Comparison of ENCODE assay signal across 9 cellular contexts in the genomic region with DNA sequence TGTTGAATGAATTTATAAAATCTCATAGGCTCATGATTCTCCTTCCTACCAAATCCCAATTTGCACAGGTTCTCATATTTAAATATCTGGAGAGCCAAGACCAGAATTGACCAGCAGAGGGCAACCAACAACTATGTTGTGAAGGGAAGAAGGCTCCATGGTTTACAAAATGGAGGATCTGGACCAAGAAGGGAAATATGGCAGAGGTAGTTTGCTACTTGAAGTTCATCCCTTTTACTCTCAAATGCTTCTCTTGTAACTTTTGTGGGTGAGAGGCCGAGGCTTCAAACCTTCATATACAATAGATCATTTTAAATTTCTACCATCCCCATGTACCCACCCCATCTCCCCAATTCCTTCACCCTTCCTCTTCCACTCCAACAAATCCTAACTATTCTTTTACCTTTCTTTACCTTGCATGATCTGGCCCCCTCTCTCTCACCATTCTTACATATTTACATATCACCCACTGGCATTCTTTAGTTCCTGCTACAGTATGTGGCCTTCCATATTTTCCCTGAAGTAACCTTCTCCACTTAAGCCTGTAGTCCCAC. TPM values are rescaled to one million over a fixed set of nuclear protein-coding genes. Genes with fewer than 3 reads are reported as not detected.
DNase-seq lines count a peak whose midpoint lies in the region; ATAC-seq lines count a peak whose summit lies in the region.
"Had no signal": no experiment of that assay in that cellular context is flagged by ENCODE, and none has a peak within 500 bp of the region (broad histone marks: within the 10 kb centered on the region; RNA-seq: fewer than 3 reads in every experiment).

No MANE protein-coding gene starts in this region.

- peaks cover 0 to 20% of the 10 kb centered on the region in 2 donors for H3K36me3 Mint-ChIP-seq in CD4-positive, alpha-beta memory T cell
- H3K36me3 Mint-ChIP-seq in activated CD4-positive, alpha-beta T cell treated with anti-CD3 and anti-CD28 coated beads, Interleukin-2, amount 10 ng/mL, durations not matched to agents 7 days and 5 days (ENCODE audit: low read depth): peaks cover 14% of the 10 kb centered on the region
- H3K36me3 Mint-ChIP-seq in dendritic cell treated with granulocyte-macrophage colony-stimulating factor and Interleukin-4, amounts not matched to agents 40 ng/mL and 50 ng/mL, for 4 days (ENCODE audit: low read depth): peaks cover 8% of the 10 kb centered on the region

- no peak overlapping the region for H3K4me2 ChIP-seq in mesenchymal stem cell (ENCODE audit: low read length, poor library complexity, severe bottlenecking)

- H2BK15ac ChIP-seq in mesenchymal stem cell (ENCODE audit: low read depth, poor library complexity, severe bottlenecking): no peak overlapping the region

- no peak overlapping the region for H3K4me3 ChIP-seq in CD4-positive, alpha-beta memory T cell (ENCODE audit: low read length in 2 of 2)
- H3K4me3 ChIP-seq in mesenchymal stem cell (ENCODE audit: insufficient read depth in 1 of 2, low read depth in 1 of 2, low read length in 2 of 2): no peak overlapping the region

- peak overlapping the region in 1 of 2 experiments; percentile 54 for H2BK12ac ChIP-seq in mesenchymal stem cell (ENCODE audit: low read length in 2 of 2)

- H3K27me3 ChIP-seq in CD4-positive, alpha-beta memory T cell (ENCODE audit: insufficient read depth, low read length): no peaks in the 10 kb centered on the region
- no peaks in the 10 kb centered on the region for H3K27me3 ChIP-seq in mesenchymal stem cell (ENCODE audit: control insufficient read depth in 1 of 2, insufficient read depth in 1 of 2, low read length in 2 of 2)

- no peak overlapping the region for H3K14ac ChIP-seq in mesenchymal stem cell (ENCODE audit: low read length in 2 of 2)

- H3K4me1 Mint-ChIP-seq in CD4-positive, alpha-beta memory T cell: peaks cover 16 to 38% (median 26%) of the 10 kb centered on the region in 4 donors
- H3K4me1 Mint-ChIP-seq in activated CD4-positive, alpha-beta T cell treated with anti-CD3 and anti-CD28 coated beads, Interleukin-2, amount 10 ng/mL, durations not matched to agents 7 days and 5 days: peaks cover 35% of the 10 kb centered on the region
- peaks cover 28% of the 10 kb centered on the region for H3K4me1 Mint-ChIP-seq in dendritic cell treated with granulocyte-macrophage colony-stimulating factor and Interleukin-4, amounts not matched to agents 40 ng/mL and 50 ng/mL, for 4 days (ENCODE audit: low read depth)

- POLR2A ChIA-PET in CD4-positive, alpha-beta memory T cell (lab: Charles Lee; ENCODE audit: partially characterized antibody): interaction anchor here (4.9 to 6.2 kb wide), 3 partner anchors 29 to 74 kb away, joined by 94 to 245 read pairs (median 218); a partner anchor contains a TSS
- POLR2A ChIA-PET in activated CD4-positive, alpha-beta T cell treated with anti-CD3 and anti-CD28 coated beads, Interleukin-2, amount 10 ng/mL, durations not matched to agents 7 days and 5 days (lab: Charles Lee): no interaction called here

- no peak overlapping the region for H3K18ac ChIP-seq in mesenchymal stem cell (ENCODE audit: low read depth in 1 of 2, low read length in 2 of 2)

- intact Hi-C loops in CD4-positive, alpha-beta memory T cell (cut with micrococcal nuclease): loop anchor here (1.0 kb wide), 4 partner anchors 31 to 271 kb away; a partner anchor contains a TSS
- intact Hi-C loops in dendritic cell treated with granulocyte-macrophage colony-stimulating factor and Interleukin-4, amounts not matched to agents 40 ng/mL and 50 ng/mL, for 4 days (cut with micrococcal nuclease): loop anchor here (1.0 to 5.0 kb wide), 4 partner anchors 27 to 274 kb away; a partner anchor contains a TSS

- no peak overlapping the region for H3K23ac ChIP-seq in mesenchymal stem cell (ENCODE audit: low read length in 2 of 2)

- peak overlapping the region; percentile 42 to 89 (median 60) for H3K27ac Mint-ChIP-seq in CD4-positive, alpha-beta memory T cell
- peak overlapping the region; percentile 60 for H3K27ac Mint-ChIP-seq in activated CD4-positive, alpha-beta T cell treated with anti-CD3 and anti-CD28 coated beads, Interleukin-2, amount 10 ng/mL, durations not matched to agents 7 days and 5 days
- H3K27ac Mint-ChIP-seq in dendritic cell treated with granulocyte-macrophage colony-stimulating factor and Interleukin-4, amounts not matched to agents 40 ng/mL and 50 ng/mL, for 4 days: peak overlapping the region; percentile 50

- H4K91ac ChIP-seq in mesenchymal stem cell (ENCODE audit: low read length): no peak overlapping the region

- no peak overlapping the region for H2AFZ ChIP-seq in mesenchymal stem cell (ENCODE audit: low read depth, low read length)

- no peak overlapping the region for H3K27ac ChIP-seq in CD4-positive, alpha-beta memory T cell (ENCODE audit: low read depth, low read length)
- H3K27ac ChIP-seq in mesenchymal stem cell (ENCODE audit: low read length, poor library complexity, severe bottlenecking): no peak overlapping the region

- peak; percentile 71 to 80 (median 77) for DNase-seq in CD4-positive, alpha-beta memory T cell
- DNase-seq in NCI-H748 (lab: John Stamatoyannopoulos, UW; ENCODE audit: unreplicated experiment) (peak; percentile 92), mesenchymal stem cell (peak; percentile 85)
- DNase-seq in activated CD4-positive, alpha-beta T cell treated with anti-CD3 and anti-CD28 coated beads, Interleukin-2, amount 10 ng/mL, durations not matched to agents 7 days and 5 days: peak; percentile 90
- peak; percentile 38 to 54 for DNase-seq in stimulated activated CD8-positive, alpha-beta memory T cell treated with anti-CD3 and anti-CD28 coated beads, Interleukin-4, amount 100 ng/mL, for 1 hour (ENCODE audit: low read depth in 2 of 2, low spot score in 1 of 2)

- peak overlapping the region; percentile 53 for H3K9ac ChIP-seq in mesenchymal stem cell (ENCODE audit: low read length)

- peaks cover 0 to 3% (median 0%) of the 10 kb centered on the region in 8 donors for H3K9me3 Mint-ChIP-seq in CD4-positive, alpha-beta memory T cell
- no peaks in the 10 kb centered on the region for H3K9me3 Mint-ChIP-seq in activated CD4-positive, alpha-beta T cell treated with anti-CD3 and anti-CD28 coated beads, Interleukin-2, amount 10 ng/mL, durations not matched to agents 7 days and 5 days
- no peaks in the 10 kb centered on the region for H3K9me3 Mint-ChIP-seq in dendritic cell treated with granulocyte-macrophage colony-stimulating factor and Interleukin-4, amounts not matched to agents 40 ng/mL and 50 ng/mL, for 4 days
- H3K9me3 Mint-ChIP-seq: IgD-negative memory B cell had no signal

- CTCF ChIA-PET in CD4-positive, alpha-beta memory T cell (lab: Charles Lee; ENCODE audit: partially characterized antibody): interaction anchor here (0.6 to 6.4 kb wide), 9 partner anchors 9 to 271 kb away, joined by 3 to 264 read pairs (median 8); a partner anchor contains a TSS
- CTCF ChIA-PET in activated CD4-positive, alpha-beta T cell treated with anti-CD3 and anti-CD28 coated beads, Interleukin-2, amount 10 ng/mL, durations not matched to agents 7 days and 5 days (lab: Charles Lee): interaction anchor here (1.4 to 6.7 kb wide), 2 partner anchors 10 to 75 kb away, joined by 3 to 99 read pairs; no protein-coding TSS in a partner anchor

- H3K4me1 ChIP-seq in CD4-positive, alpha-beta memory T cell (ENCODE audit: insufficient read depth, low read length): peaks cover 9% of the 10 kb centered on the region
- peaks cover under 1% of the 10 kb centered on the region for H3K4me1 ChIP-seq in mesenchymal stem cell (ENCODE audit: control insufficient read depth, insufficient read depth, low read depth, low read length)

- H3K4ac ChIP-seq in mesenchymal stem cell (ENCODE audit: low read depth in 1 of 2, low read length in 2 of 2): no peak overlapping the region

- WGBS in mesenchymal stem cell: 17% methylated on average over 1 of the region's 1 CpG

- peak overlapping the region; percentile 69 for H4K8ac ChIP-seq in mesenchymal stem cell (ENCODE audit: low read length)

- peak overlapping the region in 5 of 8 donors; percentile 8 to 83 (median 20) for H3K4me3 Mint-ChIP-seq in CD4-positive, alpha-beta memory T cell
- H3K4me3 Mint-ChIP-seq in activated CD4-positive, alpha-beta T cell treated with anti-CD3 and anti-CD28 coated beads, Interleukin-2, amount 10 ng/mL, durations not matched to agents 7 days and 5 days: no peak overlapping the region
- no peak overlapping the region for H3K4me3 Mint-ChIP-seq in dendritic cell treated with granulocyte-macrophage colony-stimulating factor and Interleukin-4, amounts not matched to agents 40 ng/mL and 50 ng/mL, for 4 days

- H2AK5ac ChIP-seq in mesenchymal stem cell (ENCODE audit: low read length, severe bottlenecking): no peak overlapping the region

- no peaks in the 10 kb centered on the region for H3K79me1 ChIP-seq in mesenchymal stem cell (replicated peaks; ENCODE audit: low read length, poor library complexity, severe bottlenecking)

- ATAC-seq in HG03439 (IDR thresholded peaks at IDR 0.05; ENCODE audit: unreplicated experiment) (peak; percentile 32), HG02840 (IDR thresholded peaks at IDR 0.05; ENCODE audit: low FRiP score, unreplicated experiment) (no peak)

- H3K36me3 ChIP-seq in CD4-positive, alpha-beta memory T cell (ENCODE audit: insufficient read depth, low read length): no peaks in the 10 kb centered on the region
- H3K36me3 ChIP-seq in mesenchymal stem cell (ENCODE audit: control insufficient read depth in 1 of 2, insufficient read depth in 2 of 2, low read depth in 1 of 2, low read length in 2 of 2): no peaks in the 10 kb centered on the region

- H3K9me3 ChIP-seq in CD4-positive, alpha-beta memory T cell (ENCODE audit: control insufficient read depth in 1 of 2, low read length in 2 of 2): no peaks in the 10 kb centered on the region
- no peaks in the 10 kb centered on the region for H3K9me3 ChIP-seq in mesenchymal stem cell (ENCODE audit: control insufficient read depth, low read length)

- H2BK5ac ChIP-seq in mesenchymal stem cell (ENCODE audit: low read depth, low read length, poor library complexity, severe bottlenecking): no peak overlapping the region

- no peak overlapping the region for H2BK120ac ChIP-seq in mesenchymal stem cell (ENCODE audit: low read depth, low read length)

- peaks cover 0 to 2% of the 10 kb centered on the region in 2 donors for H3K27me3 Mint-ChIP-seq in CD4-positive, alpha-beta memory T cell
- H3K27me3 Mint-ChIP-seq in activated CD4-positive, alpha-beta T cell treated with anti-CD3 and anti-CD28 coated beads, Interleukin-2, amount 10 ng/mL, durations not matched to agents 7 days and 5 days: no peaks in the 10 kb centered on the region
- H3K27me3 Mint-ChIP-seq in dendritic cell treated with granulocyte-macrophage colony-stimulating factor and Interleukin-4, amounts not matched to agents 40 ng/mL and 50 ng/mL, for 4 days: no peaks in the 10 kb centered on the region
- H3K27me3 Mint-ChIP-seq: IgD-negative memory B cell had no signal

RNA-seq across cellular contexts. Expression of a gene that starts 3.8 kb away (rescaled TPM):
- 100 to 1,000 TPM; 192 to 199 TPM for total RNA-seq in CD4-positive, alpha-beta memory T cell
- polyA plus RNA-seq in CD4-positive, alpha-beta memory T cell: 10 to 100 TPM; 27.0 to 90.9 TPM
- total RNA-seq in activated CD4-positive, alpha-beta T cell treated with anti-CD3 and anti-CD28 coated beads, Interleukin-2, amount 10 ng/mL, durations not matched to agents 7 days and 5 days: 100 to 1,000 TPM; 140 to 173 TPM
- 47.0 TPM for polyA plus RNA-seq in mesenchymal stem cell (2013, experiment 1 of 2)
- 42.8 TPM for polyA plus RNA-seq in mesenchymal stem cell (2013, experiment 2 of 2)

RNA-seq across cellular contexts. Expression of a gene that starts 28.6 kb away (rescaled TPM):
- total RNA-seq in CD4-positive, alpha-beta memory T cell: 10 to 100 TPM; 38.1 to 44.8 TPM
- 10 to 100 TPM; 33.2 to 46.7 TPM for polyA plus RNA-seq in CD4-positive, alpha-beta memory T cell
- 10 to 100 TPM; 30.1 to 31.6 TPM for total RNA-seq in activated CD4-positive, alpha-beta T cell treated with anti-CD3 and anti-CD28 coated beads, Interleukin-2, amount 10 ng/mL, durations not matched to agents 7 days and 5 days
- 37.4 TPM for polyA plus RNA-seq in mesenchymal stem cell (2013, experiment 1 of 2)
- 37.4 TPM for polyA plus RNA-seq in mesenchymal stem cell (2013, experiment 2 of 2)

RNA-seq across cellular contexts. Expression of a gene that starts 31.0 kb away (rescaled TPM):
- total RNA-seq in CD4-positive, alpha-beta memory T cell: 10 to 100 TPM; 16.9 to 19.1 TPM
- 1 to 10 TPM; 4.1 to 4.7 TPM for polyA plus RNA-seq in CD4-positive, alpha-beta memory T cell
- 10 to 100 TPM; 56.7 to 63.5 TPM for total RNA-seq in activated CD4-positive, alpha-beta T cell treated with anti-CD3 and anti-CD28 coated beads, Interleukin-2, amount 10 ng/mL, durations not matched to agents 7 days and 5 days
- polyA plus RNA-seq in mesenchymal stem cell (2013, experiment 1 of 2): 27.3 TPM
- polyA plus RNA-seq in mesenchymal stem cell (2013, experiment 2 of 2): 26.7 TPM

RNA-seq across cellular contexts. Expression of a gene that starts 34.9 kb away (rescaled TPM):
- total RNA-seq in CD4-positive, alpha-beta memory T cell: 100 to 1,000 TPM; 567 to 589 TPM
- polyA plus RNA-seq in CD4-positive, alpha-beta memory T cell: 1,000 to 10,000 TPM; 2,141 to 3,317 TPM
- total RNA-seq in activated CD4-positive, alpha-beta T cell treated with anti-CD3 and anti-CD28 coated beads, Interleukin-2, amount 10 ng/mL, durations not matched to agents 7 days and 5 days: 1,000 to 10,000 TPM; 1,336 to 1,525 TPM
- polyA plus RNA-seq in mesenchymal stem cell (2013, experiment 1 of 2): 2,486 TPM
- polyA plus RNA-seq in mesenchymal stem cell (2013, experiment 2 of 2): 2,523 TPM

RNA-seq across cellular contexts. Expression of a gene that starts 36.7 kb away (rescaled TPM):
- 1 to 10 TPM in 1 of 2 experiments, under 1 TPM in 1; 0.64 to 2.1 TPM for total RNA-seq in CD4-positive, alpha-beta memory T cell
- not detected for polyA plus RNA-seq in CD4-positive, alpha-beta memory T cell
- under 1 TPM in 1 of 2 experiments, not detected in 1; 0.64 TPM for total RNA-seq in activated CD4-positive, alpha-beta T cell treated with anti-CD3 and anti-CD28 coated beads, Interleukin-2, amount 10 ng/mL, durations not matched to agents 7 days and 5 days
- polyA plus RNA-seq in mesenchymal stem cell (2013, experiment 1 of 2): 0.10 TPM
- not detected for polyA plus RNA-seq in mesenchymal stem cell (2013, experiment 2 of 2)
- polyA plus RNA-seq: IgD-negative memory B cell had no signal

Comparison
In these comparisons a context has a peak if more than half of its experiments do, and no peak if none do; other contexts are left out.
1. H3K4me3 Mint-ChIP-seq: peak in CD4-positive, alpha-beta memory T cell (5 of 8); none in activated CD4-positive, alpha-beta T cell treated with anti-CD3 and anti-CD28 coated beads, Interleukin-2, amount 10 ng/mL, durations not matched to agents 7 days and 5 days (single experiment) and dendritic cell treated with granulocyte-macrophage colony-stimulating factor and Interleukin-4, amounts not matched to agents 40 ng/mL and 50 ng/mL, for 4 days (single experiment).
2. Peak in every context shown above with its lines, with median percentiles within 50 percentile points of each other: DNase-seq and H3K27ac Mint-ChIP-seq.